2 cellular contexts compared by ENCODE assay signal in the genomic region with DNA sequence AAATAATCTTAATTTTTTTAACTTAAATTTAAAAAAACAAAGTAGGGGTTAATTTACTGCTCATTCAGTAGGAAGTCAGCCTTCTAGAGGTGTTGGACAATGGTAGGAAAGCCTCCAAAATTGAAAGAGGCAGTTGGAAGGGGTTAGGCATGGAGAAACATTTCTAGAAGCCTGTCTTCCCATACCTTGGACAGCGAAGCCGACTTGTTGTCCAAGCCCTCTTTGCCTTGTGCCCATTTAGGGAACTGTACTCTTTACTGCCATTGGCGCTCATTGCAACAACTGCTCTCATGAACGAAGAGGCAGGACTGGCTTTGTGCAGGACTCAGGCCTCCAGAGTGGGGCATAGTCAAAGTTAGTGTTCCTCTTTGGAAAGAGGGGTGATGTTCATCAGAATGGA.
TF ChIP-seq lines count a peak whose summit lies in the region.

No MANE protein-coding gene starts in this region.

TF ChIP-seq in SK-N-SH, 30 proteins besides CTCF, POLR2A, EP300 and RAD21:
- TF ChIP-seq, protein P1, sequence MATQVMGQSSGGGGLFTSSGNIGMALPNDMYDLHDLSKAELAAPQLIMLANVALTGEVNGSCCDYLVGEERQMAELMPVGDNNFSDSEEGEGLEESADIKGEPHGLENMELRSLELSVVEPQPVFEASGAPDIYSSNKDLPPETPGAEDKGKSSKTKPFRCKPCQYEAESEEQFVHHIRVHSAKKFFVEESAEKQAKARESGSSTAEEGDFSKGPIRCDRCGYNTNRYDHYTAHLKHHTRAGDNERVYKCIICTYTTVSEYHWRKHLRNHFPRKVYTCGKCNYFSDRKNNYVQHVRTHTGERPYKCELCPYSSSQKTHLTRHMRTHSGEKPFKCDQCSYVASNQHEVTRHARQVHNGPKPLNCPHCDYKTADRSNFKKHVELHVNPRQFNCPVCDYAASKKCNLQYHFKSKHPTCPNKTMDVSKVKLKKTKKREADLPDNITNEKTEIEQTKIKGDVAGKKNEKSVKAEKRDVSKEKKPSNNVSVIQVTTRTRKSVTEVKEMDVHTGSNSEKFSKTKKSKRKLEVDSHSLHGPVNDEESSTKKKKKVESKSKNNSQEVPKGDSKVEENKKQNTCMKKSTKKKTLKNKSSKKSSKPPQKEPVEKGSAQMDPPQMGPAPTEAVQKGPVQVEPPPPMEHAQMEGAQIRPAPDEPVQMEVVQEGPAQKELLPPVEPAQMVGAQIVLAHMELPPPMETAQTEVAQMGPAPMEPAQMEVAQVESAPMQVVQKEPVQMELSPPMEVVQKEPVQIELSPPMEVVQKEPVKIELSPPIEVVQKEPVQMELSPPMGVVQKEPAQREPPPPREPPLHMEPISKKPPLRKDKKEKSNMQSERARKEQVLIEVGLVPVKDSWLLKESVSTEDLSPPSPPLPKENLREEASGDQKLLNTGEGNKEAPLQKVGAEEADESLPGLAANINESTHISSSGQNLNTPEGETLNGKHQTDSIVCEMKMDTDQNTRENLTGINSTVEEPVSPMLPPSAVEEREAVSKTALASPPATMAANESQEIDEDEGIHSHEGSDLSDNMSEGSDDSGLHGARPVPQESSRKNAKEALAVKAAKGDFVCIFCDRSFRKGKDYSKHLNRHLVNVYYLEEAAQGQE (IDR thresholded peaks at IDR 0.05; ENCODE audit: low read depth, low read length): peak; percentile 59; the same call in 1 of the 2 replicates
- TF ChIP-seq NRF1 (IDR thresholded peaks at IDR 0.05; ENCODE audit: low read depth, low read length): no peak

TF ChIP-seq in SK-N-SH treated with all-trans-retinoic acid at 6 μM for 48 hours, 23 proteins besides CTCF, POLR2A, EP300 and RAD21 (continued from another document):
- TF ChIP-seq TOX (CRISPR knock-in tag; IDR thresholded peaks at IDR 0.05; ENCODE audit: borderline replicate concordance) (no peak), ESRRG (CRISPR knock-in tag; IDR thresholded peaks at IDR 0.05) (no peak), BACH2 (CRISPR knock-in tag; IDR thresholded peaks at IDR 0.05; ENCODE audit: borderline replicate concordance) (no peak)
- TF ChIP-seq, protein P2, sequence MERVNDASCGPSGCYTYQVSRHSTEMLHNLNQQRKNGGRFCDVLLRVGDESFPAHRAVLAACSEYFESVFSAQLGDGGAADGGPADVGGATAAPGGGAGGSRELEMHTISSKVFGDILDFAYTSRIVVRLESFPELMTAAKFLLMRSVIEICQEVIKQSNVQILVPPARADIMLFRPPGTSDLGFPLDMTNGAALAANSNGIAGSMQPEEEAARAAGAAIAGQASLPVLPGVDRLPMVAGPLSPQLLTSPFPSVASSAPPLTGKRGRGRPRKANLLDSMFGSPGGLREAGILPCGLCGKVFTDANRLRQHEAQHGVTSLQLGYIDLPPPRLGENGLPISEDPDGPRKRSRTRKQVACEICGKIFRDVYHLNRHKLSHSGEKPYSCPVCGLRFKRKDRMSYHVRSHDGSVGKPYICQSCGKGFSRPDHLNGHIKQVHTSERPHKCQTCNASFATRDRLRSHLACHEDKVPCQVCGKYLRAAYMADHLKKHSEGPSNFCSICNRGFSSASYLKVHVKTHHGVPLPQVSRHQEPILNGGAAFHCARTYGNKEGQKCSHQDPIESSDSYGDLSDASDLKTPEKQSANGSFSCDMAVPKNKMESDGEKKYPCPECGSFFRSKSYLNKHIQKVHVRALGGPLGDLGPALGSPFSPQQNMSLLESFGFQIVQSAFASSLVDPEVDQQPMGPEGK (CRISPR knock-in tag; IDR thresholded peaks at IDR 0.05; ENCODE audit: borderline replicate concordance): no peak
- TF ChIP-seq, protein P3, sequence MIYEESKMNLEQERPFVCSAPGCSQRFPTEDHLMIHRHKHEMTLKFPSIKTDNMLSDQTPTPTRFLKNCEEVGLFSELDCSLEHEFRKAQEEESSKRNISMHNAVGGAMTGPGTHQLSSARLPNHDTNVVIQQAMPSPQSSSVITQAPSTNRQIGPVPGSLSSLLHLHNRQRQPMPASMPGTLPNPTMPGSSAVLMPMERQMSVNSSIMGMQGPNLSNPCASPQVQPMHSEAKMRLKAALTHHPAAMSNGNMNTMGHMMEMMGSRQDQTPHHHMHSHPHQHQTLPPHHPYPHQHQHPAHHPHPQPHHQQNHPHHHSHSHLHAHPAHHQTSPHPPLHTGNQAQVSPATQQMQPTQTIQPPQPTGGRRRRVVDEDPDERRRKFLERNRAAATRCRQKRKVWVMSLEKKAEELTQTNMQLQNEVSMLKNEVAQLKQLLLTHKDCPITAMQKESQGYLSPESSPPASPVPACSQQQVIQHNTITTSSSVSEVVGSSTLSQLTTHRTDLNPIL (CRISPR knock-in tag; IDR thresholded peaks at IDR 0.05; ENCODE audit: low read depth): no peak
- TF ChIP-seq, protein P4, sequence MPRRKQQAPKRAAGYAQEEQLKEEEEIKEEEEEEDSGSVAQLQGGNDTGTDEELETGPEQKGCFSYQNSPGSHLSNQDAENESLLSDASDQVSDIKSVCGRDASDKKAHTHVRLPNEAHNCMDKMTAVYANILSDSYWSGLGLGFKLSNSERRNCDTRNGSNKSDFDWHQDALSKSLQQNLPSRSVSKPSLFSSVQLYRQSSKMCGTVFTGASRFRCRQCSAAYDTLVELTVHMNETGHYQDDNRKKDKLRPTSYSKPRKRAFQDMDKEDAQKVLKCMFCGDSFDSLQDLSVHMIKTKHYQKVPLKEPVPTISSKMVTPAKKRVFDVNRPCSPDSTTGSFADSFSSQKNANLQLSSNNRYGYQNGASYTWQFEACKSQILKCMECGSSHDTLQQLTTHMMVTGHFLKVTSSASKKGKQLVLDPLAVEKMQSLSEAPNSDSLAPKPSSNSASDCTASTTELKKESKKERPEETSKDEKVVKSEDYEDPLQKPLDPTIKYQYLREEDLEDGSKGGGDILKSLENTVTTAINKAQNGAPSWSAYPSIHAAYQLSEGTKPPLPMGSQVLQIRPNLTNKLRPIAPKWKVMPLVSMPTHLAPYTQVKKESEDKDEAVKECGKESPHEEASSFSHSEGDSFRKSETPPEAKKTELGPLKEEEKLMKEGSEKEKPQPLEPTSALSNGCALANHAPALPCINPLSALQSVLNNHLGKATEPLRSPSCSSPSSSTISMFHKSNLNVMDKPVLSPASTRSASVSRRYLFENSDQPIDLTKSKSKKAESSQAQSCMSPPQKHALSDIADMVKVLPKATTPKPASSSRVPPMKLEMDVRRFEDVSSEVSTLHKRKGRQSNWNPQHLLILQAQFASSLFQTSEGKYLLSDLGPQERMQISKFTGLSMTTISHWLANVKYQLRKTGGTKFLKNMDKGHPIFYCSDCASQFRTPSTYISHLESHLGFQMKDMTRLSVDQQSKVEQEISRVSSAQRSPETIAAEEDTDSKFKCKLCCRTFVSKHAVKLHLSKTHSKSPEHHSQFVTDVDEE (CRISPR knock-in tag; IDR thresholded peaks at IDR 0.05): no peak
